Comparison of ENCODE assay signal across 12 cellular contexts in genomic region chr18:55997156-55997561, GRCh38.
A peak's percentile ranks its signal among the peaks of the same experiment; 100 is the strongest.
DNase-seq lines count a peak whose midpoint lies in the region; ATAC-seq and TF ChIP-seq lines count a peak whose summit lies in the region.
"Had no signal": no experiment of that assay in that cellular context is flagged by ENCODE, and none has a peak within 500 bp of the region (broad histone marks: within the 10 kb centered on the region; RNA-seq: fewer than 3 reads in every experiment).

No MANE protein-coding gene starts in this region.

- H3K36me3 Mint-ChIP-seq in mesothelial cell of epicardium: no peaks in the 10 kb centered on the region
- H3K36me3 Mint-ChIP-seq: immature natural killer cell had no signal

- peak overlapping the region; percentile 8 for H3K27ac Mint-ChIP-seq in mesothelial cell of epicardium
- H3K27ac Mint-ChIP-seq: immature natural killer cell had no signal

- peaks cover 31% of the 10 kb centered on the region for H3K4me1 Mint-ChIP-seq in mesothelial cell of epicardium

- H3K4me3 Mint-ChIP-seq in mesothelial cell of epicardium: no peak overlapping the region

- ATAC-seq in HG03469 (IDR thresholded peaks at IDR 0.05; ENCODE audit: unreplicated experiment) (peak; percentile 66), GM18907 (IDR thresholded peaks at IDR 0.05; ENCODE audit: unreplicated experiment) (no peak), SK-N-SH treated with all-trans-retinoic acid at 6 μM for 48 hours (no peak)

- no peaks in the 10 kb centered on the region for H3K9me3 Mint-ChIP-seq in mesothelial cell of epicardium

- DNase-seq in CD1c-positive myeloid dendritic cell (ENCODE audit: extremely low spot score) (peak; percentile 52), caudate nucleus (lab: John Stamatoyannopoulos, UW) (no peak), mesothelial cell of epicardium (ENCODE audit: low spot score in 2 of 2, unreplicated experiment in 2 of 2) (no peak), activated gamma-delta T cell treated with Interleukin-2 at 50 U/mL for 16 hours (no peak)
- DNase-seq in activated CD8-positive, alpha-beta memory T cell treated with anti-CD3 and anti-CD28 coated beads, Interleukin-2, amount 50 U/mL, for 48 hours: no peak
- DNase-seq: activated CD4-positive, CD25-positive, alpha-beta regulatory T cell treated with anti-CD3 and anti-CD28 coated beads, Interleukin-2, amount 50 U/mL, for 72 hours; immature natural killer cell; NCI-H345; upper lobe of left lung had no signal

- H3K27me3 Mint-ChIP-seq in mesothelial cell of epicardium (ENCODE audit: low read depth): no peaks in the 10 kb centered on the region

- peak overlapping the region; percentile 89 for H3K27ac ChIP-seq in caudate nucleus (ENCODE audit: low read depth, low read length)
- H3K27ac ChIP-seq: upper lobe of left lung had no signal

- TF ChIP-seq CTCF in mesothelial cell of epicardium (IDR thresholded peaks at IDR 0.05; ENCODE audit: unreplicated experiment): no peak

TF ChIP-seq in SK-N-SH treated with all-trans-retinoic acid at 6 μM for 48 hours, 23 proteins besides CTCF, POLR2A, EP300 and RAD21:
- TF ChIP-seq OSR1 (CRISPR knock-in tag; IDR thresholded peaks at IDR 0.05) (no peak), GLIS3 (CRISPR knock-in tag; IDR thresholded peaks at IDR 0.05) (no peak), PPARA (CRISPR knock-in tag; IDR thresholded peaks at IDR 0.05; ENCODE audit: borderline replicate concordance) (no peak), ZFP3 (CRISPR knock-in tag; IDR thresholded peaks at IDR 0.05) (no peak), POU6F1 (CRISPR knock-in tag; IDR thresholded peaks at IDR 0.05; ENCODE audit: borderline replicate concordance, low read depth) (no peak)
